9 cellular contexts compared by ENCODE assay signal in the genomic region with DNA sequence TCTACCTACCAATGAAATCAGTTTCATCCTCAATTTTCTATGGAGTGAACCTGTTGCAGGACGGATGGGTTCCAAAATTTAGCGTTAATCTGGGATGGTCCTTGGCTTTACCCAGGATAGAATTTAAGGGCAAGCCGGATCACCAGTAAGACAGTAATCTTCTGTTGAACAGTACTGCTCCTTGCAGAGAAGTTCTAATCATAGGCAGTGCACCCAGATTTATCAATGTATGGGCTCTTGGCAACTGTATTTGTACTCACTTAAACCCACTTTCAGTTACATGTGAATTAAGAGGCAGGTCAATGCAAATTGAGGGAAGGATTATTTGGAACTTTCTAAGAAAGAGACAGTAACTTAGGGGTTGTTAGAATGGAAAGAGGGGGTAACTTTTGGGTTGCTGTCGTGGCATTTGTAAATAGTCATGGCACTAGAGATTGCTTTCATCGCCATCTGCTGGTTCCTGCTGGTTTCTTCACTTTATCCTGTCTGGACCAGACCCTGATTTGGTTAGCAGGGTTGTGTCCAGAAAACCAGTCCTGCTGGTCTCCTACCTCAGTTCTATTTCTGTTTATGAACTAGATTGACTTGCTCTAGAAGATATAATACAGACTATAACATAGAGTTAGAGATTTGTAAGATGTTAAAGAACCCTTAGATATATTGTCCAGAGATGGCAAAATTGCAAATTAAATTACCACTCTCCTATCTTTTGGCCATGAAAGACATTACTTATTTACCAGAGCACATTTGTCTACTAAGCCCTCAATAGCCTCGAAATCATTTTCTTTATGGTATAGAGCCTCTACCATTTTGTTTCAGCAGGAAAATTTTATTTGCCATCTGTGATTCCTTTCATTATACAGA.
A peak's percentile ranks its signal among the peaks of the same experiment; 100 is the strongest.
DNase-seq lines count a peak whose midpoint lies in the region; ATAC-seq, FAIRE-seq and TF ChIP-seq lines count a peak whose summit lies in the region.
"Had no signal": no experiment of that assay in that cellular context is flagged by ENCODE, and none has a peak within 500 bp of the region (broad histone marks: within the 10 kb centered on the region; RNA-seq: fewer than 3 reads in every experiment).

No MANE protein-coding gene starts in this region.

- H3K27me3 ChIP-seq in left ventricle myocardium inferior (ENCODE audit: low read depth) (no peaks in the 10 kb centered on the region), Panc1 (ENCODE audit: control insufficient read depth, insufficient read depth, low read length) (no peaks in the 10 kb centered on the region), mammary epithelial cell (ENCODE audit: insufficient read depth, low read length) (no peaks in the 10 kb centered on the region), uterus (no peaks in the 10 kb centered on the region)

- intact Hi-C loops in left ventricle myocardium inferior (cut with micrococcal nuclease): no loop called here
- intact Hi-C loops in left ventricle myocardium superior (cut with micrococcal nuclease): no loop called here
- intact Hi-C loops in Panc1 (cut with micrococcal nuclease; ENCODE audit: unreplicated experiment): loop anchor here (5.0 kb wide), 1 partner anchor 344 kb away; no protein-coding TSS in a partner anchor
- intact Hi-C loops in mammary epithelial cell (cut with micrococcal nuclease): loop anchor here (1.0 to 10.0 kb wide), 6 partner anchors 122 to 703 kb away; no protein-coding TSS in a partner anchor
- intact Hi-C loops in uterus (cut with DNase I; ENCODE audit: low total_unique reads): no loop called here

- ATAC-seq in left ventricle myocardium superior (no peak), HG02973 (IDR thresholded peaks at IDR 0.05; ENCODE audit: unreplicated experiment) (peak; percentile 76), Panc1 (peak; percentile 79)

- FAIRE-seq in urothelium cell line (lab: Jason Lieb, UNC): no peak
- FAIRE-seq: endometrium had no signal

- H3K4me1 ChIP-seq in left ventricle myocardium inferior: no peaks in the 10 kb centered on the region
- H3K4me1 ChIP-seq in Panc1 (ENCODE audit: control insufficient read depth, insufficient read depth, low read length): no peaks in the 10 kb centered on the region
- H3K4me1 ChIP-seq in mammary epithelial cell (ENCODE audit: insufficient read depth, low read length): no peaks in the 10 kb centered on the region
- no peaks in the 10 kb centered on the region for H3K4me1 ChIP-seq in uterus

- DNase-seq in left ventricle myocardium inferior: no peak
- DNase-seq in left ventricle myocardium superior: no peak
- peak; percentile 25 for DNase-seq in Panc1 (ENCODE audit: low read depth, low spot score)
- DNase-seq in mammary epithelial cell: peak; percentile 39
- DNase-seq in lung microvascular endothelial cell (ENCODE audit: low read depth in 2 of 2): peak; percentile 38 to 44
- peak; percentile 27 for DNase-seq in urothelium cell line (ENCODE audit: low spot score)
- DNase-seq in uterus: no peak

- no peak for TF ChIP-seq POLR2A in uterus (IDR thresholded peaks at IDR 0.05)

- TF ChIP-seq CTCF in left ventricle myocardium inferior (IDR thresholded peaks at IDR 0.05; ENCODE audit: borderline replicate concordance): peak; percentile 63
- TF ChIP-seq CTCF in Panc1 (IDR thresholded peaks at IDR 0.05): peak; percentile 70
- peak; percentile 72 to 77 for TF ChIP-seq CTCF in mammary epithelial cell (conservative IDR thresholded peaks at IDR 0.05 in 1 of 2, IDR thresholded peaks at IDR 0.05 in 1 of 2; ENCODE audit: extremely low read depth in 1 of 2, insufficient read depth in 1 of 2, low read depth in 1 of 2, low read length in 2 of 2)
- peak in 2 of 4 experiments; percentile 40 to 41 for TF ChIP-seq CTCF in uterus (IDR thresholded peaks at IDR 0.05)

- H3K36me3 ChIP-seq in left ventricle myocardium inferior: no peaks in the 10 kb centered on the region
- no peaks in the 10 kb centered on the region for H3K36me3 ChIP-seq in Panc1 (ENCODE audit: control insufficient read depth, insufficient read depth, low read length)
- H3K36me3 ChIP-seq in mammary epithelial cell (ENCODE audit: insufficient read depth, low read length): no peaks in the 10 kb centered on the region
- H3K36me3 ChIP-seq in uterus: no peaks in the 10 kb centered on the region

- H3K4me3 ChIP-seq in left ventricle myocardium inferior: no peak overlapping the region
- H3K4me3 ChIP-seq in Panc1 (ENCODE audit: low read depth in 2 of 2, low read length in 2 of 2): no peak overlapping the region
- H3K4me3 ChIP-seq in mammary epithelial cell (replicated peaks in 1 of 3; ENCODE audit: insufficient read depth in 1 of 3, low read depth in 2 of 3, low read length in 3 of 3): no peak overlapping the region
- H3K4me3 ChIP-seq in uterus: no peak overlapping the region

- H3K4me2 ChIP-seq in mammary epithelial cell (ENCODE audit: insufficient read depth, low read depth, low read length): no peak overlapping the region

- no peak overlapping the region for H2AFZ ChIP-seq in mammary epithelial cell (ENCODE audit: low read depth, low read length)

- H3K9me3 ChIP-seq in left ventricle myocardium inferior (replicated peaks): peaks cover 23% of the 10 kb centered on the region
- H3K9me3 ChIP-seq in Panc1 (ENCODE audit: control insufficient read depth, insufficient read depth, low read depth, low read length): no peaks in the 10 kb centered on the region
- H3K9me3 ChIP-seq in mammary epithelial cell (replicated peaks; ENCODE audit: insufficient read depth, low read length): no peaks in the 10 kb centered on the region
- no peaks in the 10 kb centered on the region for H3K9me3 ChIP-seq in uterus

- POLR2A ChIA-PET in Panc1 (lab: Charles Lee): no interaction called here

- CTCF ChIA-PET in Panc1 (lab: Charles Lee): no interaction called here
- CTCF ChIA-PET in mammary epithelial cell (lab: Charles Lee; ENCODE audit: low non-redundant PET): no interaction called here

- 46% methylated on average over 6 of the region's 6 CpGs for WGBS in mammary epithelial cell (ENCODE audit: low coverage, missing lambda C conversion rate)

- H3K27ac ChIP-seq in left ventricle myocardium inferior (replicated peaks): no peak overlapping the region
- H3K27ac ChIP-seq in Panc1 (ENCODE audit: low read length): no peak overlapping the region
- H3K27ac ChIP-seq in mammary epithelial cell (ENCODE audit: insufficient read depth, low read depth, low read length): no peak overlapping the region
- H3K27ac ChIP-seq in uterus: no peak overlapping the region

- in situ Hi-C loops in Panc1 (cut with HindIII; ENCODE audit: low pct_unique_long_range_greater_than_20kb, low sequenced_read_pairs): no loop called here
- in situ Hi-C loops in mammary epithelial cell (cut with MboI; ENCODE audit: low sequenced_read_pairs in 2 of 2): loop anchor here (10.0 kb wide), 1 partner anchor 347 kb away; no protein-coding TSS in a partner anchor

- H3K79me2 ChIP-seq in mammary epithelial cell (ENCODE audit: insufficient read depth, low read length): no peaks in the 10 kb centered on the region

- H3K9ac ChIP-seq in mammary epithelial cell (ENCODE audit: insufficient read depth, low read length): no peak overlapping the region

- BruUV-seq in Panc1 (replicated peaks; lab: Mats Ljungman, UMichigan) (no TSS peak), mammary epithelial cell (replicated peaks; lab: Mats Ljungman, UMichigan) (no TSS peak)

- dilution Hi-C loops in mammary epithelial cell (cut with HindIII; ENCODE audit: low sequenced_read_pairs): no loop called here

- H4K20me1 ChIP-seq in mammary epithelial cell (ENCODE audit: insufficient read depth, low read length): no peaks in the 10 kb centered on the region

Comparison
In these comparisons a context has a peak if more than half of its experiments do, and no peak if none do; other contexts are left out.
1. DNase-seq: peak in Panc1 (single experiment), mammary epithelial cell (single experiment), lung microvascular endothelial cell (2 of 2) and urothelium cell line (single experiment); none in left ventricle myocardium inferior (single experiment), left ventricle myocardium superior (single experiment) and uterus (0 of 2).
2. intact Hi-C loops: an anchor here in Panc1 (5.0 kb wide) and mammary epithelial cell (1.0 to 10.0 kb wide); none called in left ventricle myocardium inferior, left ventricle myocardium superior and uterus.